ENCODE assay signal across 13 cellular contexts in genomic region chr7:90401989-90402388, GRCh38. TPM values are rescaled to one million over a fixed set of nuclear protein-coding genes. Genes with fewer than 3 reads are reported as not detected.
DNase-seq lines count a peak whose midpoint lies in the region; ATAC-seq, FAIRE-seq and TF ChIP-seq lines count a peak whose summit lies in the region.
"Had no signal": no experiment of that assay in that cellular context is flagged by ENCODE, and none has a peak within 500 bp of the region (broad histone marks: within the 10 kb centered on the region; RNA-seq: fewer than 3 reads in every experiment).

No MANE protein-coding gene starts in this region.

- peak; percentile 9 for DNase-seq in GM03348 (ENCODE audit: low spot score)
- DNase-seq in NCI-H2171 treated with DMSO at 0.1 percent for 48 hours (lab: John Stamatoyannopoulos, UW) = peak; percentile 97
- peak in 1 of 4 experiments; percentile 17 for DNase-seq in K562 (ENCODE audit: extremely low read depth in 1 of 4, low spot score in 3 of 4)
- DNase-seq in neural crest cell (ENCODE audit: low read depth, low spot score) = no peak
- DNase-seq in WTC11 (ENCODE audit: low spot score) = no peak
- DNase-seq: activated CD4-positive, CD25-positive, alpha-beta regulatory T cell treated with anti-CD3 and anti-CD28 coated beads, Interleukin-2, amount 50 U/mL, for 72 hours; activated effector memory CD4-positive, alpha-beta T cell treated with anti-CD3 and anti-CD28 coated beads, Interleukin-2, amount 50 U/mL, for 16 hours; Peyer's patch had no signal

- H3K9me1 ChIP-seq in K562 (ENCODE audit: control insufficient read depth, insufficient read depth, low read length) = no peaks in the 10 kb centered on the region

- H3K4me1 Mint-ChIP-seq in neural crest cell = peaks cover 22% of the 10 kb centered on the region
- peaks cover 4% of the 10 kb centered on the region for H3K4me1 Mint-ChIP-seq in WTC11

- CTCF ChIA-PET in K562 (lab: Yijun Ruan, JAX; ENCODE audit: low intra/inter-chr PET ratio) (no interaction called here), WTC11 (lab: Charles Lee) (no interaction called here)

- peaks cover 27% of the 10 kb centered on the region for H3K27me3 Mint-ChIP-seq in neural crest cell (ENCODE audit: low read depth)
- H3K27me3 Mint-ChIP-seq in WTC11 (ENCODE audit: low read depth) = peaks cover 23% of the 10 kb centered on the region

- 0 out of 2 replicates have a peak, but pooled peaks cover 2% of the 10 kb centered on the region for H3K9me3 ChIP-seq in K562 (replicated peaks; ENCODE audit: control insufficient read depth, insufficient read depth, low read depth, low read length)

- no peak overlapping the region for H3K27ac ChIP-seq in K562 (ENCODE audit: extremely low read depth, low read depth, low read length)

- no peak for TF ChIP-seq RAD21 in K562 (CRISPR knock-in tag; conservative IDR thresholded peaks at IDR 0.05 in 1 of 2, IDR thresholded peaks at IDR 0.05 in 1 of 2)

- ATAC-seq in K562 = no peak
- ATAC-seq in WTC11 = no peak
- no peak for ATAC-seq in HG03095 (IDR thresholded peaks at IDR 0.05; ENCODE audit: unreplicated experiment)
- ATAC-seq in GM21723 (IDR thresholded peaks at IDR 0.05; ENCODE audit: unreplicated experiment) = no peak
- ATAC-seq in HG03175 (IDR thresholded peaks at IDR 0.05; ENCODE audit: unreplicated experiment) = no peak
- ATAC-seq: sciatic nerve had no signal

- 4% methylated on average over 4 of the region's 4 CpGs for WGBS in K562 (ENCODE audit: insufficient coverage, low coverage, missing lambda C conversion rate)

- no peaks in the 10 kb centered on the region for H3K27me3 ChIP-seq in K562 (ENCODE audit: control insufficient read depth in 2 of 2, insufficient read depth in 2 of 2, low read length in 2 of 2)
- H3K27me3 ChIP-seq: Peyer's patch had no signal

- H3K36me3 ChIP-seq in K562 (ENCODE audit: control insufficient read depth, insufficient read depth, low read length) = peaks cover 13% of the 10 kb centered on the region; the same call in 1 of the 3 replicates

- H3K27ac Mint-ChIP-seq in neural crest cell (ENCODE audit: unreplicated experiment) (no peak overlapping the region), WTC11 (no peak overlapping the region)
- H3K27ac Mint-ChIP-seq: mesothelial cell of epicardium had no signal

- no peak overlapping the region for H3K4me2 ChIP-seq in K562 (ENCODE audit: insufficient read depth, low read length)

- peaks cover 6% of the 10 kb centered on the region; the same call in 2 of the 3 replicates for H3K79me2 ChIP-seq in K562 (ENCODE audit: control insufficient read depth, insufficient read depth, low read length)

- TF ChIP-seq POLR2A in K562 (conservative IDR thresholded peaks at IDR 0.05) = no peak

- in situ Hi-C loops in K562 (cut with MboI) = loop anchor here (5.0 kb wide), 1 partner anchor 55 kb away; the partner anchor contains the start of gene GTPBP10

- H3K36me3 Mint-ChIP-seq in neural crest cell (ENCODE audit: low read depth) (peaks cover 3% of the 10 kb centered on the region), WTC11 (peaks cover 11% of the 10 kb centered on the region)

- H3K4me3 Mint-ChIP-seq in neural crest cell (peak overlapping the region; percentile 40), WTC11 (no peak overlapping the region)

- no peak overlapping the region for H3K4me3 ChIP-seq in K562
- H3K4me3 ChIP-seq: Peyer's patch had no signal

- H3K9ac ChIP-seq in K562 (ENCODE audit: insufficient read depth in 1 of 2, low read depth in 2 of 2, low read length in 2 of 2) = no peak overlapping the region

- H4K20me1 ChIP-seq in K562 (replicated peaks; ENCODE audit: control insufficient read depth, insufficient read depth, low read length) = no peaks in the 10 kb centered on the region

- FAIRE-seq in K562 (lab: Jason Lieb, UNC) = no peak

- TF ChIP-seq EP300 in K562 (IDR thresholded peaks at IDR 0.05; ENCODE audit: low read length) = no peak

- no peak for TF ChIP-seq CTCF in K562 (IDR thresholded peaks at IDR 0.05 in 2 of 3, conservative IDR thresholded peaks at IDR 0.05 in 1 of 3; ENCODE audit: insufficient read depth in 2 of 3, low read depth in 1 of 3, low read length in 3 of 3)
- TF ChIP-seq CTCF in neural crest cell (conservative IDR thresholded peaks at IDR 0.05) = no peak
- TF ChIP-seq CTCF in WTC11 (IDR thresholded peaks at IDR 0.05) = no peak

- intact Hi-C loops in K562 (cut with micrococcal nuclease) = loop anchor here (5.0 kb wide), 2 partner anchors 85 to 155 kb away; partner anchors contain the start of gene CFAP69

- BruUV-seq in K562 (replicated peaks; lab: Mats Ljungman, UMichigan) = no TSS peak

- H3K9me3 Mint-ChIP-seq in neural crest cell = peaks cover 7% of the 10 kb centered on the region
- peaks cover 7% of the 10 kb centered on the region for H3K9me3 Mint-ChIP-seq in WTC11

- peaks cover 3 to 6% of the 10 kb centered on the region in 2 experiments; a peak in 3 of 5 replicates for H3K4me1 ChIP-seq in K562 (replicated peaks in 1 of 2; ENCODE audit: control insufficient read depth in 2 of 2, insufficient read depth in 2 of 2, low read length in 2 of 2)

- no peak overlapping the region for H2AFZ ChIP-seq in K562 (ENCODE audit: low read depth, low read length)

- POLR2A ChIA-PET in K562 (lab: Yijun Ruan, JAX) (no interaction called here), WTC11 (lab: Charles Lee) (no interaction called here)

TF ChIP-seq in K562, 482 proteins besides CTCF, POLR2A, EP300 and RAD21 (continues in another document):
- no peak for TF ChIP-seq ZNF696 (CRISPR knock-in tag; conservative IDR thresholded peaks at IDR 0.05)
- peak; percentile 80 for TF ChIP-seq CBFA2T3 (IDR thresholded peaks at IDR 0.05)
- peak; percentile 72 for TF ChIP-seq NFIC (IDR thresholded peaks at IDR 0.05)
- TF ChIP-seq PPARD (CRISPR knock-in tag; IDR thresholded peaks at IDR 0.05) = no peak
- peak; percentile 60 for TF ChIP-seq CBFA2T2 (conservative IDR thresholded peaks at IDR 0.05)
- peak; percentile 72 to 80 for TF ChIP-seq KDM1A (IDR thresholded peaks at IDR 0.05)
- peak; percentile 41; the same call in 1 of the 2 replicates for TF ChIP-seq ARID1B (IDR thresholded peaks at IDR 0.05)
- no peak for TF ChIP-seq BCOR (IDR thresholded peaks at IDR 0.05)
- no peak for TF ChIP-seq STAG1 (CRISPR knock-in tag; IDR thresholded peaks at IDR 0.05; ENCODE audit: borderline replicate concordance)
- no peak for TF ChIP-seq ZNF165 (CRISPR knock-in tag; IDR thresholded peaks at IDR 0.05; ENCODE audit: borderline replicate concordance)

TF ChIP-seq in WTC11, 78 proteins besides CTCF, POLR2A, EP300 and RAD21 (continues in another document):
- no peak for TF ChIP-seq GRHL2 (CRISPR knock-in tag; IDR thresholded peaks at IDR 0.05; ENCODE audit: insufficient replicate concordance, severe bottlenecking)
- no peak for TF ChIP-seq ESRRA (CRISPR knock-in tag; IDR thresholded peaks at IDR 0.05; ENCODE audit: borderline replicate concordance)
- TF ChIP-seq ETV6 (CRISPR knock-in tag; IDR thresholded peaks at IDR 0.05) = no peak
- no peak for TF ChIP-seq SMAD4 (CRISPR knock-in tag; IDR thresholded peaks at IDR 0.05)

RNA-seq across cellular contexts. Expression of gene CLDN12, which starts 1.3 kb away (rescaled TPM):
- 63.5 and 77.1 TPM in 2 replicates for total RNA-seq in K562 (2011; cell fraction: chromatin; rRNA removed; ENCODE audit: low replicate concordance)
- 27.8 and 34.3 TPM in 2 replicates for total RNA-seq in K562 (2011; cell fraction: nucleolus; rRNA removed)
- total RNA-seq in K562 (2011; cell fraction: nucleoplasm; rRNA removed) = 67.9 and 96.9 TPM in 2 replicates
- total RNA-seq in K562 (2014; rRNA removed) = 5.8 and 7.1 TPM in 2 replicates
- total RNA-seq in K562 (2014; rRNA removed; fragmentation: Illumina TruSeq; extraction: Trizol) = 15.3 and 16.1 TPM in 2 replicates
- 12.5 and 12.8 TPM in 2 replicates for total RNA-seq in K562 (2015; rRNA removed; fragmentation: Illumina TruSeq; extraction: Trizol)
- 14.3 and 15.1 TPM in 2 replicates for total RNA-seq in K562 (2021)
- 36.6 and 42.2 TPM in 2 replicates for polyA plus RNA-seq in K562 (2011; rRNA removed)
- 34.7 and 40.8 TPM in 2 replicates for polyA plus RNA-seq in K562 (2011; cell fraction: cytosol; rRNA removed)
- polyA plus RNA-seq in K562 (2011; cell fraction: nucleus; rRNA removed) = 70.0 and 111 TPM in 2 replicates
- 9.5 and 14.2 TPM in 2 replicates for polyA plus RNA-seq in K562 (2012)
- 12.9 and 15.8 TPM in 2 replicates for polyA plus RNA-seq in K562 (2014; fragmentation: Illumina TruSeq; extraction: Trizol)
- 10 to 100 TPM; 17.5 to 18.0 TPM for polyA plus RNA-seq in K562 (2014; fragmentation: Nextera tagmentation; extraction: Ambion mirVana)
- 12.7 and 13.5 TPM in 2 replicates for polyA plus RNA-seq in K562 (2014; rRNA removed)
- polyA minus RNA-seq in K562 (2011; rRNA and poly(A)+ RNA removed) = 37.3 and 64.1 TPM in 2 replicates
- polyA minus RNA-seq in K562 (2011; cell fraction: cytosol; rRNA and poly(A)+ RNA removed) = 10.3 and 17.0 TPM in 2 replicates
- 29.5 and 30.5 TPM in 2 replicates for polyA minus RNA-seq in K562 (2011; cell fraction: nucleus; rRNA and poly(A)+ RNA removed)
- 41.0 and 41.1 TPM in 2 replicates for total RNA-seq in neural crest cell
- total RNA-seq in WTC11 (2021) = 39.4 to 47.5 TPM (median 44.1 TPM) in 3 replicates

RNA-seq across cellular contexts. Expression of gene GTPBP10, which starts 55.5 kb away (rescaled TPM):
- total RNA-seq in K562 (2011; cell fraction: chromatin; rRNA removed; ENCODE audit: low replicate concordance) = 46.1 and 128 TPM in 2 replicates
- 21.3 and 33.0 TPM in 2 replicates for total RNA-seq in K562 (2011; cell fraction: nucleolus; rRNA removed)
- total RNA-seq in K562 (2011; cell fraction: nucleoplasm; rRNA removed) = 25.0 and 47.4 TPM in 2 replicates
- total RNA-seq in K562 (2014; rRNA removed) = 19.3 and 34.6 TPM in 2 replicates
- 78.7 and 91.3 TPM in 2 replicates for total RNA-seq in K562 (2014; rRNA removed; fragmentation: Illumina TruSeq; extraction: Trizol)
- 35.6 and 40.9 TPM in 2 replicates for total RNA-seq in K562 (2015; rRNA removed; fragmentation: Illumina TruSeq; extraction: Trizol)
- 58.3 and 65.2 TPM in 2 replicates for total RNA-seq in K562 (2021)
- 41.8 and 75.2 TPM in 2 replicates for polyA plus RNA-seq in K562 (2011; rRNA removed)
- 4.6 and 11.1 TPM in 2 replicates for polyA plus RNA-seq in K562 (2011; cell fraction: cytosol; rRNA removed)
- 20.4 and 24.2 TPM in 2 replicates for polyA plus RNA-seq in K562 (2011; cell fraction: nucleus; rRNA removed)
- 33.3 and 42.8 TPM in 2 replicates for polyA plus RNA-seq in K562 (2012)
- 62.1 and 89.8 TPM in 2 replicates for polyA plus RNA-seq in K562 (2014; fragmentation: Illumina TruSeq; extraction: Trizol)
- 10 to 100 TPM; 87.7 to 87.9 TPM for polyA plus RNA-seq in K562 (2014; fragmentation: Nextera tagmentation; extraction: Ambion mirVana)
- 53.2 and 76.4 TPM in 2 replicates for polyA plus RNA-seq in K562 (2014; rRNA removed)
- polyA minus RNA-seq in K562 (2011; rRNA and poly(A)+ RNA removed) = 58.9 and 71.1 TPM in 2 replicates
- polyA minus RNA-seq in K562 (2011; cell fraction: cytosol; rRNA and poly(A)+ RNA removed) = 3.0 and 13.5 TPM in 2 replicates
- 28.3 and 30.2 TPM in 2 replicates for polyA minus RNA-seq in K562 (2011; cell fraction: nucleus; rRNA and poly(A)+ RNA removed)
- 20.4 and 21.6 TPM in 2 replicates for total RNA-seq in neural crest cell
- total RNA-seq in WTC11 (2021) = 18.5 to 20.1 TPM (median 19.6 TPM) in 3 replicates

Comparison
In these comparisons a context has a peak if more than half of its experiments do, and no peak if none do; other contexts are left out.
1. DNase-seq: peak in GM03348 (single experiment) and NCI-H2171 treated with DMSO at 0.1 percent for 48 hours (single experiment); none in neural crest cell (single experiment) and WTC11 (single experiment).